ENCODE assay signal across 9 cellular contexts in the genomic region with DNA sequence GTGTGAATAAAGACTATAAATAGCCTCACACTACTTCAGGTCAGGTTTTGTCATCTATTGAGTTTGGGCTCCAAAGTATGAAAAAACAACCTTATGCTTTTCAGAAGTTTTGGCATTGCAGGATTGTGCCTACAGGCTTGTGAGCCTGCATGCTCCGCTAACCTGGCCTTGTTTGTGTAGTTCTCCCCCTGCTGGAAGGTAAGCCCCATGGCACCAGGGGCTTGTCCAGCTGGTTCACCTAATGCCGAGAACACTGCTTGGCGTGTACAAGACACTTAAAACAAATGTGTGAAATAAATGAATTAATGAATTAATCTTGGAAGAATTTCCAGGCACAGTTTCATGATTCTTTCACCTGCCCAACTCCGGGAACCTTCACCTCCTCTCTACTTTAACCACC. TPM values are rescaled to one million over a fixed set of nuclear protein-coding genes. Genes with fewer than 3 reads are reported as not detected.
A peak's percentile ranks its signal among the peaks of the same experiment; 100 is the strongest.
DNase-seq lines count a peak whose midpoint lies in the region; ATAC-seq, FAIRE-seq and TF ChIP-seq lines count a peak whose summit lies in the region.
"Had no signal": no experiment of that assay in that cellular context is flagged by ENCODE, and none has a peak within 500 bp of the region (broad histone marks: within the 10 kb centered on the region; RNA-seq: fewer than 3 reads in every experiment).

No MANE protein-coding gene starts in this region.

- H3K4me3 ChIP-seq in NT2/D1 (ENCODE audit: insufficient read length, low read depth): no peak overlapping the region
- H3K4me3 ChIP-seq in endothelial cell of umbilical vein (replicated peaks in 1 of 3; ENCODE audit: insufficient read depth in 1 of 3, low read depth in 1 of 3, low read length in 3 of 3): no peak overlapping the region

- DNase-seq in COLO829 (ENCODE audit: low spot score): peak; percentile 72
- peak; percentile 74 for DNase-seq in HPDE6-E6E7 (ENCODE audit: extremely low spot score)
- peak; percentile 77 for DNase-seq in NT2/D1 (ENCODE audit: low read depth, low spot score)
- DNase-seq in activated CD8-positive, alpha-beta memory T cell treated with anti-CD3 and anti-CD28 coated beads, Interleukin-2, amount 50 U/mL, for 24 hours (ENCODE audit: extremely low read depth): peak; percentile 19
- DNase-seq in endothelial cell of umbilical vein (ENCODE audit: low read depth, low spot score): peak; percentile 48
- peak; percentile 61 for DNase-seq in nephron progenitor cell
- DNase-seq in urothelium cell line (ENCODE audit: low spot score): peak; percentile 70

- peaks cover 69% of the 10 kb centered on the region for H3K9me3 Mint-ChIP-seq in nephron progenitor cell
- H3K9me3 Mint-ChIP-seq: T-helper 1 cell treated with Interleukin-12 subunit alpha and Interleukin-12 subunit beta and Interleukin-4 antibody, amounts not matched to agents 30 μg/mL and 1 μg/mL, for 36 hours had no signal

- peaks cover 19% of the 10 kb centered on the region for H3K4me1 Mint-ChIP-seq in nephron progenitor cell

- H3K4me2 ChIP-seq in endothelial cell of umbilical vein (ENCODE audit: insufficient read depth, low read length): no peak overlapping the region

- H3K4me3 Mint-ChIP-seq in nephron progenitor cell: no peak overlapping the region

- H3K27ac Mint-ChIP-seq in nephron progenitor cell: no peak overlapping the region
- H3K27ac Mint-ChIP-seq: T-helper 1 cell treated with Interleukin-12 subunit alpha and Interleukin-12 subunit beta and Interleukin-4 antibody, amounts not matched to agents 30 μg/mL and 1 μg/mL, for 36 hours had no signal

- H3K36me3 Mint-ChIP-seq in nephron progenitor cell (ENCODE audit: low read depth): peaks cover 7% of the 10 kb centered on the region

- peaks cover 40% of the 10 kb centered on the region for H3K27me3 Mint-ChIP-seq in nephron progenitor cell (ENCODE audit: low read depth, poor library complexity)

- no peaks in the 10 kb centered on the region for H4K20me1 ChIP-seq in endothelial cell of umbilical vein (replicated peaks; ENCODE audit: control insufficient read depth, extremely low read depth, insufficient read depth, low read length)

- peaks cover 5% of the 10 kb centered on the region for H3K79me2 ChIP-seq in endothelial cell of umbilical vein (ENCODE audit: control insufficient read depth, insufficient read depth, low read length)

- ATAC-seq in GM19463 (IDR thresholded peaks at IDR 0.05; ENCODE audit: unreplicated experiment): peak; percentile 79

- intact Hi-C loops in endothelial cell of umbilical vein (cut with micrococcal nuclease): no loop called here

- H3K9me3 ChIP-seq in NT2/D1 (ENCODE audit: insufficient read depth, low read length): no peaks in the 10 kb centered on the region
- no peaks in the 10 kb centered on the region for H3K9me3 ChIP-seq in endothelial cell of umbilical vein (replicated peaks; ENCODE audit: control insufficient read depth, insufficient read depth, low read length)

- no TSS peak for BruUV-seq in endothelial cell of umbilical vein (replicated peaks; lab: Mats Ljungman, UMichigan)

- CTCF ChIA-PET in endothelial cell of umbilical vein (lab: Charles Lee): interaction anchor here (0.6 to 1.8 kb wide), 12 partner anchors 10 to 150 kb away, joined by 3 to 21 read pairs (median 4); partner anchors contain the start of genes RIBC1 and SMC1A

- H3K27ac ChIP-seq in endothelial cell of umbilical vein (ENCODE audit: insufficient read depth, low read depth, low read length): no peak overlapping the region

- H3K4me1 ChIP-seq in NT2/D1 (ENCODE audit: insufficient read depth, insufficient read length) (peaks cover 8% of the 10 kb centered on the region), endothelial cell of umbilical vein (ENCODE audit: control insufficient read depth, extremely low read depth, insufficient read depth, low read length) (peaks cover 7% of the 10 kb centered on the region)

- no peak for TF ChIP-seq POLR2A in endothelial cell of umbilical vein (IDR thresholded peaks at IDR 0.05; ENCODE audit: low read depth, low read length)

- peak; percentile 63 to 78 for TF ChIP-seq CTCF in endothelial cell of umbilical vein (IDR thresholded peaks at IDR 0.05; ENCODE audit: extremely low read depth in 1 of 2, insufficient read depth in 1 of 2, low read depth in 1 of 2, low read length in 2 of 2)
- peak; percentile 65 for TF ChIP-seq CTCF in nephron progenitor cell (IDR thresholded peaks at IDR 0.05)

- H2AFZ ChIP-seq in endothelial cell of umbilical vein (ENCODE audit: low read depth, low read length): no peak overlapping the region

- H3K9me1 ChIP-seq in endothelial cell of umbilical vein (replicated peaks; ENCODE audit: control insufficient read depth, extremely low read depth, insufficient read depth, low read length): no peaks in the 10 kb centered on the region

- POLR2A ChIA-PET in endothelial cell of umbilical vein (lab: Charles Lee): no interaction called here

- FAIRE-seq in endothelial cell of umbilical vein (lab: Jason Lieb, UNC): peak; percentile 78
- FAIRE-seq in urothelium cell line (lab: Jason Lieb, UNC): no peak

- H3K36me3 ChIP-seq in NT2/D1 (ENCODE audit: insufficient read depth, insufficient read length, low read length) (peaks cover 19% of the 10 kb centered on the region), endothelial cell of umbilical vein (ENCODE audit: control insufficient read depth in 2 of 2, extremely low read depth in 1 of 2, insufficient read depth in 2 of 2, low read length in 2 of 2) (peaks cover 0 to 9% of the 10 kb centered on the region in 2 experiments)

- dilution Hi-C loops in endothelial cell of umbilical vein (cut with MboI; ENCODE audit: extremely low pct_ligation_motif_present, low sequenced_read_pairs): no loop called here

- H3K9ac ChIP-seq in NT2/D1 (ENCODE audit: insufficient read length, low read depth) (no peak overlapping the region), endothelial cell of umbilical vein (replicated peaks; ENCODE audit: extremely low read depth, insufficient read depth, low read length) (no peak overlapping the region)

- H3K27me3 ChIP-seq in NT2/D1 (ENCODE audit: insufficient read depth, insufficient read length) (peaks cover 40% of the 10 kb centered on the region), endothelial cell of umbilical vein (ENCODE audit: control insufficient read depth in 2 of 2, insufficient read depth in 2 of 2, low read length in 2 of 2) (no peaks in the 10 kb centered on the region)

TF ChIP-seq in endothelial cell of umbilical vein, 7 proteins besides CTCF, POLR2A, EP300 and RAD21:
- no peak for TF ChIP-seq JUN (IDR thresholded peaks at IDR 0.05; ENCODE audit: borderline replicate concordance, insufficient read depth, insufficient read length, low read depth)
- TF ChIP-seq FOS (IDR thresholded peaks at IDR 0.05; ENCODE audit: borderline replicate concordance, insufficient read depth, low read length): no peak
- TF ChIP-seq EZH2 (IDR thresholded peaks at IDR 0.05; ENCODE audit: borderline replicate concordance, low read depth, low read length, severe bottlenecking): no peak
- TF ChIP-seq MAX (IDR thresholded peaks at IDR 0.05; ENCODE audit: insufficient read depth, insufficient read length): no peak
- TF ChIP-seq MYC (IDR thresholded peaks at IDR 0.05; ENCODE audit: low read depth, low read length): no peak
- TF ChIP-seq POLR2AphosphoS5 (IDR thresholded peaks at IDR 0.05; ENCODE audit: insufficient read depth, low read depth, low read length): no peak
- no peak for TF ChIP-seq GATA2 (IDR thresholded peaks at IDR 0.05; ENCODE audit: insufficient read depth, insufficient read length, low read depth, low read length)
TF ChIP-seq in endothelial cell of umbilical vein: peak in this region for 0.

RNA-seq across cellular contexts. Expression of gene HSD17B10, which starts 1.8 kb away (rescaled TPM):
- 81.4 and 82.3 TPM in 2 replicates for total RNA-seq in endothelial cell of umbilical vein
- polyA plus RNA-seq in endothelial cell of umbilical vein: 163 and 171 TPM in 2 replicates
- 163 and 200 TPM in 2 replicates for polyA plus RNA-seq in endothelial cell of umbilical vein (2011; cell fraction: cytosol; rRNA removed)
- 66.2 and 71.0 TPM in 2 replicates for polyA plus RNA-seq in endothelial cell of umbilical vein (2011; cell fraction: nucleus; rRNA removed)
- 77.3 and 95.3 TPM in 2 replicates for polyA plus RNA-seq in endothelial cell of umbilical vein (2012)
- polyA minus RNA-seq in endothelial cell of umbilical vein: 67.9 and 79.0 TPM in 2 replicates
- 132 TPM for polyA minus RNA-seq in endothelial cell of umbilical vein (2011; cell fraction: cytosol; rRNA and poly(A)+ RNA removed)
- 7.4 and 8.2 TPM in 2 replicates for polyA minus RNA-seq in endothelial cell of umbilical vein (2011; cell fraction: nucleus; rRNA and poly(A)+ RNA removed)

RNA-seq across cellular contexts. Expression of gene RIBC1, which starts 13.3 kb away (rescaled TPM):
- total RNA-seq in endothelial cell of umbilical vein: 0.42 and 0.86 TPM in 2 replicates
- 0.23 TPM in 1 of 2 replicates, not detected in the other for polyA plus RNA-seq in endothelial cell of umbilical vein
- 0.08 and 0.09 TPM in 2 replicates for polyA plus RNA-seq in endothelial cell of umbilical vein (2011; cell fraction: cytosol; rRNA removed)
- polyA plus RNA-seq in endothelial cell of umbilical vein (2011; cell fraction: nucleus; rRNA removed): 0.27 and 0.38 TPM in 2 replicates
- polyA plus RNA-seq in endothelial cell of umbilical vein (2012): 0.15 and 0.39 TPM in 2 replicates
- polyA minus RNA-seq in endothelial cell of umbilical vein: 0.40 TPM in 1 of 2 replicates, not detected in the other
- not detected for polyA minus RNA-seq in endothelial cell of umbilical vein (2011; cell fraction: cytosol; rRNA and poly(A)+ RNA removed)
- polyA minus RNA-seq in endothelial cell of umbilical vein (2011; cell fraction: nucleus; rRNA and poly(A)+ RNA removed): 0.29 TPM in 2 replicates

RNA-seq across cellular contexts. Expression of gene SMC1A, which starts 13.5 kb away (rescaled TPM):
- total RNA-seq in endothelial cell of umbilical vein: 72.5 and 75.9 TPM in 2 replicates
- polyA plus RNA-seq in endothelial cell of umbilical vein: 11.1 and 15.4 TPM in 2 replicates
- 22.2 and 26.3 TPM in 2 replicates for polyA plus RNA-seq in endothelial cell of umbilical vein (2011; cell fraction: cytosol; rRNA removed)
- polyA plus RNA-seq in endothelial cell of umbilical vein (2011; cell fraction: nucleus; rRNA removed): 46.1 and 60.0 TPM in 2 replicates
- 35.0 and 46.1 TPM in 2 replicates for polyA plus RNA-seq in endothelial cell of umbilical vein (2012)
- 52.3 and 57.2 TPM in 2 replicates for polyA minus RNA-seq in endothelial cell of umbilical vein
- polyA minus RNA-seq in endothelial cell of umbilical vein (2011; cell fraction: cytosol; rRNA and poly(A)+ RNA removed): 109 TPM
- polyA minus RNA-seq in endothelial cell of umbilical vein (2011; cell fraction: nucleus; rRNA and poly(A)+ RNA removed): 27.8 and 47.7 TPM in 2 replicates

Comparison
In these comparisons a context has a peak if more than half of its experiments do, and no peak if none do; other contexts are left out.
1. DNase-seq: peak in every context shown above with its lines; median percentile 77 in NT2/D1; 74 in HPDE6-E6E7; 72 in COLO829; 70 in urothelium cell line; 61 in nephron progenitor cell; 48 in endothelial cell of umbilical vein; 19 in activated CD8-positive, alpha-beta memory T cell treated with anti-CD3 and anti-CD28 coated beads, Interleukin-2, amount 50 U/mL, for 24 hours.